ENCODE assay signal across 8 cellular contexts in the genomic region with DNA sequence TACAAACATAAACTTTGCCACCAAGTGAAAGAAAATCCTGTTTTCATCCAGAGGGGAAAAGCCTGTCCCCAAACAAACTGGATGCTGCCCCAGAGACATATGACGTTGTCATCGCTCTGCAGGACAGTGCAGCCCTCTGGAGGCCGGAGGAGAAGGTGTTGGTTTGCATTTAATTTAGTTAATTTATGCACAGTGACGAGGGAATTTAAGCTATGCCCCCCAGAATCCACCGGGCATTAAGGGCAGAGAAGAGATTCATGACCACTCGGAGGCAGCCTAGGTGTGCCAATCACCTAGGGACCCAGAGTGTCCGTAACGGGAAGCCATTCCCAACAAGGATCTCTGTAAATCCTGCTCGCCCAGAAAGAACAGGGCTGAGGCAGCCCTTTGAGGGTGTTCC. TPM values are rescaled to one million over a fixed set of nuclear protein-coding genes. Genes with fewer than 3 reads are reported as not detected.
DNase-seq lines count a peak whose midpoint lies in the region; ATAC-seq and TF ChIP-seq lines count a peak whose summit lies in the region.

No MANE protein-coding gene starts in this region.

- H3K4me3 Mint-ChIP-seq in osteocyte (ENCODE audit: unreplicated experiment) = no peak overlapping the region

- H3K27ac Mint-ChIP-seq in osteocyte (ENCODE audit: unreplicated experiment) = no peak overlapping the region

- peak overlapping the region; percentile 42 for H3K4me3 ChIP-seq in fibroblast of mammary gland (ENCODE audit: control insufficient read depth, low read depth, low read length)

- ATAC-seq in GM18873 (IDR thresholded peaks at IDR 0.05; ENCODE audit: low FRiP score, unreplicated experiment) (peak; percentile 63), HG03135 (IDR thresholded peaks at IDR 0.05; ENCODE audit: unreplicated experiment) (no peak)

- in situ Hi-C loops in KBM-7 (cut with MboI; ENCODE audit: low pct_unique_long_range_greater_than_20kb, low sequenced_read_pairs) = no loop called here

- H3K27me3 Mint-ChIP-seq in osteocyte (ENCODE audit: unreplicated experiment) = no peaks in the 10 kb centered on the region

- peaks cover 7% of the 10 kb centered on the region for H3K36me3 Mint-ChIP-seq in osteocyte (ENCODE audit: unreplicated experiment)

- DNase-seq in NOMO-1 treated with dmso at 0.1 percent for 144 hours (lab: John Stamatoyannopoulos, UW; ENCODE audit: unreplicated experiment) (peak; percentile 14), fibroblast of mammary gland (ENCODE audit: low read depth) (peak; percentile 43), osteocyte (ENCODE audit: extremely low spot score, unreplicated experiment) (no peak), islet precursor cell (no peak), KBM-7 (no peak), activated gamma-delta T cell (lab: John Stamatoyannopoulos, UW) (no peak)

- no peaks in the 10 kb centered on the region for H3K9me3 Mint-ChIP-seq in osteocyte (ENCODE audit: unreplicated experiment)

- peaks cover 46% of the 10 kb centered on the region for H3K4me1 Mint-ChIP-seq in osteocyte (ENCODE audit: unreplicated experiment)

- TF ChIP-seq CTCF in fibroblast of mammary gland (conservative IDR thresholded peaks at IDR 0.05; ENCODE audit: control insufficient read depth, insufficient read depth, low read depth, low read length) (peak; percentile 52), osteocyte (IDR thresholded peaks at IDR 0.05) (peak; percentile 18)

RNA-seq across cellular contexts. Expression of a gene that starts 45.1 kb away (rescaled TPM):
- 20.4 and 20.8 TPM in 2 replicates for total RNA-seq in osteocyte

Comparison
In these comparisons a context has a peak if more than half of its experiments do, and no peak if none do; other contexts are left out.
1. DNase-seq: peak in NOMO-1 treated with dmso at 0.1 percent for 144 hours (single experiment) and fibroblast of mammary gland (single experiment); none in osteocyte (single experiment), islet precursor cell (single experiment), KBM-7 (single experiment) and activated gamma-delta T cell (single experiment).